Comparison of ENCODE assay signal across 3 cellular contexts in genomic region chr4:21276046-21276445, GRCh38.
"Had no signal": no experiment of that assay in that cellular context is flagged by ENCODE, and none has a peak within 500 bp of the region (broad histone marks: within the 10 kb centered on the region; RNA-seq: fewer than 3 reads in every experiment).

No MANE protein-coding gene starts in this region.

- DNase-seq: GDM1, GF-D8 had no signal

- ATAC-seq: GM12878 had no signal

- H3K4me3 ChIP-seq: GM12878 had no signal
